1 cellular context compared by ENCODE assay signal in genomic region chr15:37098468-37099320, GRCh38.
TF ChIP-seq lines count a peak whose summit lies in the region.

No MANE protein-coding gene starts in this region.

TF ChIP-seq in K562, 482 proteins besides CTCF, POLR2A, EP300 and RAD21 (continued from another document and continues in another):
- TF ChIP-seq ZNF407 (IDR thresholded peaks at IDR 0.05; ENCODE audit: low read depth) (no peak), ZBTB11 (CRISPR knock-in tag; IDR thresholded peaks at IDR 0.05) (0 out of 6 replicates have a peak, but pooled peaks of 1 of the 3 experiments have one; percentile 33), SNIP1 (IDR thresholded peaks at IDR 0.05; ENCODE audit: low read depth) (no peak), NEUROD1 (IDR thresholded peaks at IDR 0.05; ENCODE audit: borderline replicate concordance, low read depth, low read length, partially characterized antibody) (no peak), RBBP5 (IDR thresholded peaks at IDR 0.05; ENCODE audit: borderline replicate concordance, insufficient read depth, low read length, poor library complexity, severe bottlenecking) (peak; percentile 93), NONO (IDR thresholded peaks at IDR 0.05; ENCODE audit: low read depth in 2 of 2, low read length in 1 of 2) (0 out of 4 replicates have a peak, but pooled peaks of 1 of the 2 experiments have one; percentile 12), NRF1 (conservative IDR thresholded peaks at IDR 0.05 in 1 of 2, IDR thresholded peaks at IDR 0.05 in 1 of 2) (peak; percentile 37 to 55; a peak in 2 of 4 replicates), POLR2G (IDR thresholded peaks at IDR 0.05; ENCODE audit: low read depth, low read length) (peak; percentile 78), BRD9 (IDR thresholded peaks at IDR 0.05; ENCODE audit: low read depth, partially characterized antibody) (peak; percentile 12), CTBP1 (IDR thresholded peaks at IDR 0.05; ENCODE audit: borderline replicate concordance) (peak; percentile 39; the same call in 1 of the 2 replicates), HNRNPLL (IDR thresholded peaks at IDR 0.05; ENCODE audit: low read depth, low read length, poor library complexity, severe bottlenecking) (peak; percentile 54), TEAD2 (tag; IDR thresholded peaks at IDR 0.05) (no peak), CBX8 (IDR thresholded peaks at IDR 0.05; ENCODE audit: borderline replicate concordance, extremely low read depth, low read depth, low read length, poor library complexity, severe bottlenecking) (no peak), NCOR1 (IDR thresholded peaks at IDR 0.05) (no peak), SUPT5H (IDR thresholded peaks at IDR 0.05) (peak; percentile 44; the same call in 1 of the 2 replicates), HMGN3 (IDR thresholded peaks at IDR 0.05; ENCODE audit: borderline replicate concordance, extremely low read depth, insufficient read length, low read depth, low read length) (peak; percentile 66), ZNF561 (CRISPR knock-in tag; conservative IDR thresholded peaks at IDR 0.05) (no peak), CREBBP (IDR thresholded peaks at IDR 0.05; ENCODE audit: low read depth, low read length) (no peak), YY1 (IDR thresholded peaks at IDR 0.05; ENCODE audit: borderline replicate concordance in 1 of 3, control insufficient read depth in 1 of 3, extremely low read depth in 1 of 3, insufficient read depth in 3 of 3, insufficient read length in 1 of 3, insufficient replicate concordance in 2 of 3, low read depth in 1 of 3, low read length in 2 of 3) (no peak), ZFX (CRISPR knock-in tag; IDR thresholded peaks at IDR 0.05) (no peak; the same call in 1 of the 2 replicates), KAT8 (IDR thresholded peaks at IDR 0.05; ENCODE audit: low read depth) (no peak), GABPB2 (CRISPR knock-in tag; conservative IDR thresholded peaks at IDR 0.05) (no peak), SMC3 (conservative IDR thresholded peaks at IDR 0.05; ENCODE audit: insufficient read depth, low read depth, low read length) (no peak)
- TF ChIP-seq, protein P1, sequence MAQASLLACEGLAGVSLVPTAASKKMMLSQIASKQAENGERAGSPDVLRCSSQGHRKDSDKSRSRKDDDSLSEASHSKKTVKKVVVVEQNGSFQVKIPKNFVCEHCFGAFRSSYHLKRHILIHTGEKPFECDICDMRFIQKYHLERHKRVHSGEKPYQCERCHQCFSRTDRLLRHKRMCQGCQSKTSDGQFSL (CRISPR knock-in tag; IDR thresholded peaks at IDR 0.05), result 0 out of 2 replicates have a peak, but pooled peaks have one; percentile 24
- TF ChIP-seq, protein P1 (tag; IDR thresholded peaks at IDR 0.05), result 0 out of 4 replicates have a peak, but pooled peaks of 1 of the 2 experiments have one; percentile 15
- TF ChIP-seq, protein P2, sequence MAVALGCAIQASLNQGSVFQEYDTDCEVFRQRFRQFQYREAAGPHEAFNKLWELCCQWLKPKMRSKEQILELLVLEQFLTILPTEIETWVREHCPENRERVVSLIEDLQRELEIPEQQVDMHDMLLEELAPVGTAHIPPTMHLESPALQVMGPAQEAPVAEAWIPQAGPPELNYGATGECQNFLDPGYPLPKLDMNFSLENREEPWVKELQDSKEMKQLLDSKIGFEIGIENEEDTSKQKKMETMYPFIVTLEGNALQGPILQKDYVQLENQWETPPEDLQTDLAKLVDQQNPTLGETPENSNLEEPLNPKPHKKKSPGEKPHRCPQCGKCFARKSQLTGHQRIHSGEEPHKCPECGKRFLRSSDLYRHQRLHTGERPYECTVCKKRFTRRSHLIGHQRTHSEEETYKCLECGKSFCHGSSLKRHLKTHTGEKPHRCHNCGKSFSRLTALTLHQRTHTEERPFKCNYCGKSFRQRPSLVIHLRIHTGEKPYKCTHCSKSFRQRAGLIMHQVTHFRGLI (CRISPR knock-in tag; IDR thresholded peaks at IDR 0.05), result no peak
- TF ChIP-seq, protein P3, sequence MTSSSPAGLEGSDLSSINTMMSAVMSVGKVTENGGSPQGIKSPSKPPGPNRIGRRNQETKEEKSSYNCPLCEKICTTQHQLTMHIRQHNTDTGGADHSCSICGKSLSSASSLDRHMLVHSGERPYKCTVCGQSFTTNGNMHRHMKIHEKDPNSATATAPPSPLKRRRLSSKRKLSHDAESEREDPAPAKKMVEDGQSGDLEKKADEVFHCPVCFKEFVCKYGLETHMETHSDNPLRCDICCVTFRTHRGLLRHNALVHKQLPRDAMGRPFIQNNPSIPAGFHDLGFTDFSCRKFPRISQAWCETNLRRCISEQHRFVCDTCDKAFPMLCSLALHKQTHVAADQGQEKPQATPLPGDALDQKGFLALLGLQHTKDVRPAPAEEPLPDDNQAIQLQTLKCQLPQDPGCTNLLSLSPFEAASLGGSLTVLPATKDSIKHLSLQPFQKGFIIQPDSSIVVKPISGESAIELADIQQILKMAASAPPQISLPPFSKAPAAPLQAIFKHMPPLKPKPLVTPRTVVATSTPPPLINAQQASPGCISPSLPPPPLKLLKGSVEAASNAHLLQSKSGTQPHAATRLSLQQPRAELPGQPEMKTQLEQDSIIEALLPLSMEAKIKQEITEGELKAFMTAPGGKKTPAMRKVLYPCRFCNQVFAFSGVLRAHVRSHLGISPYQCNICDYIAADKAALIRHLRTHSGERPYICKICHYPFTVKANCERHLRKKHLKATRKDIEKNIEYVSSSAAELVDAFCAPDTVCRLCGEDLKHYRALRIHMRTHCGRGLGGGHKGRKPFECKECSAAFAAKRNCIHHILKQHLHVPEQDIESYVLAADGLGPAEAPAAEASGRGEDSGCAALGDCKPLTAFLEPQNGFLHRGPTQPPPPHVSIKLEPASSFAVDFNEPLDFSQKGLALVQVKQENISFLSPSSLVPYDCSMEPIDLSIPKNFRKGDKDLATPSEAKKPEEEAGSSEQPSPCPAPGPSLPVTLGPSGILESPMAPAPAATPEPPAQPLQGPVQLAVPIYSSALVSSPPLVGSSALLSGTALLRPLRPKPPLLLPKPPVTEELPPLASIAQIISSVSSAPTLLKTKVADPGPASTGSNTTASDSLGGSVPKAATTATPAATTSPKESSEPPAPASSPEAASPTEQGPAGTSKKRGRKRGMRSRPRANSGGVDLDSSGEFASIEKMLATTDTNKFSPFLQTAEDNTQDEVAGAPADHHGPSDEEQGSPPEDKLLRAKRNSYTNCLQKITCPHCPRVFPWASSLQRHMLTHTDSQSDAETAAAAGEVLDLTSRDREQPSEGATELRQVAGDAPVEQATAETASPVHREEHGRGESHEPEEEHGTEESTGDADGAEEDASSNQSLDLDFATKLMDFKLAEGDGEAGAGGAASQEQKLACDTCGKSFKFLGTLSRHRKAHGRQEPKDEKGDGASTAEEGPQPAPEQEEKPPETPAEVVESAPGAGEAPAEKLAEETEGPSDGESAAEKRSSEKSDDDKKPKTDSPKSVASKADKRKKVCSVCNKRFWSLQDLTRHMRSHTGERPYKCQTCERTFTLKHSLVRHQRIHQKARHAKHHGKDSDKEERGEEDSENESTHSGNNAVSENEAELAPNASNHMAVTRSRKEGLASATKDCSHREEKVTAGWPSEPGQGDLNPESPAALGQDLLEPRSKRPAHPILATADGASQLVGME (CRISPR knock-in tag; IDR thresholded peaks at IDR 0.05), result no peak
- TF ChIP-seq, protein P4, sequence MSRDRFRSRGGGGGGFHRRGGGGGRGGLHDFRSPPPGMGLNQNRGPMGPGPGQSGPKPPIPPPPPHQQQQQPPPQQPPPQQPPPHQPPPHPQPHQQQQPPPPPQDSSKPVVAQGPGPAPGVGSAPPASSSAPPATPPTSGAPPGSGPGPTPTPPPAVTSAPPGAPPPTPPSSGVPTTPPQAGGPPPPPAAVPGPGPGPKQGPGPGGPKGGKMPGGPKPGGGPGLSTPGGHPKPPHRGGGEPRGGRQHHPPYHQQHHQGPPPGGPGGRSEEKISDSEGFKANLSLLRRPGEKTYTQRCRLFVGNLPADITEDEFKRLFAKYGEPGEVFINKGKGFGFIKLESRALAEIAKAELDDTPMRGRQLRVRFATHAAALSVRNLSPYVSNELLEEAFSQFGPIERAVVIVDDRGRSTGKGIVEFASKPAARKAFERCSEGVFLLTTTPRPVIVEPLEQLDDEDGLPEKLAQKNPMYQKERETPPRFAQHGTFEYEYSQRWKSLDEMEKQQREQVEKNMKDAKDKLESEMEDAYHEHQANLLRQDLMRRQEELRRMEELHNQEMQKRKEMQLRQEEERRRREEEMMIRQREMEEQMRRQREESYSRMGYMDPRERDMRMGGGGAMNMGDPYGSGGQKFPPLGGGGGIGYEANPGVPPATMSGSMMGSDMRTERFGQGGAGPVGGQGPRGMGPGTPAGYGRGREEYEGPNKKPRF (IDR thresholded peaks at IDR 0.05; ENCODE audit: low read depth, low read length), result no peak
- TF ChIP-seq, protein P5, sequence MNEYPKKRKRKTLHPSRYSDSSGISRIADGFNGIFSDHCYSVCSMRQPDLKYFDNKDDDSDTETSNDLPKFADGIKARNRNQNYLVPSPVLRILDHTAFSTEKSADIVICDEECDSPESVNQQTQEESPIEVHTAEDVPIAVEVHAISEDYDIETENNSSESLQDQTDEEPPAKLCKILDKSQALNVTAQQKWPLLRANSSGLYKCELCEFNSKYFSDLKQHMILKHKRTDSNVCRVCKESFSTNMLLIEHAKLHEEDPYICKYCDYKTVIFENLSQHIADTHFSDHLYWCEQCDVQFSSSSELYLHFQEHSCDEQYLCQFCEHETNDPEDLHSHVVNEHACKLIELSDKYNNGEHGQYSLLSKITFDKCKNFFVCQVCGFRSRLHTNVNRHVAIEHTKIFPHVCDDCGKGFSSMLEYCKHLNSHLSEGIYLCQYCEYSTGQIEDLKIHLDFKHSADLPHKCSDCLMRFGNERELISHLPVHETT (CRISPR knock-in tag; conservative IDR thresholded peaks at IDR 0.05 in 1 of 2, IDR thresholded peaks at IDR 0.05 in 1 of 2), result no peak
